In genomic region chr17:78387982-78388941, GRCh38 we compare ENCODE assay signal across 1 cellular context.
TF ChIP-seq lines count a peak whose summit lies in the region.

No MANE protein-coding gene starts in this region.

TF ChIP-seq in GM12878, 131 proteins besides CTCF, POLR2A, EP300 and RAD21 (continued from another document):
- TF ChIP-seq REST (IDR thresholded peaks at IDR 0.05; ENCODE audit: low read depth, low read length): no peak
- TF ChIP-seq NKRF (conservative IDR thresholded peaks at IDR 0.05): no peak
- no peak for TF ChIP-seq BCLAF1 (IDR thresholded peaks at IDR 0.05)
- TF ChIP-seq YBX1 (IDR thresholded peaks at IDR 0.05): no peak
- TF ChIP-seq BMI1 (IDR thresholded peaks at IDR 0.05; ENCODE audit: borderline replicate concordance): no peak
- no peak for TF ChIP-seq TCF3 (IDR thresholded peaks at IDR 0.05; ENCODE audit: borderline replicate concordance, insufficient read depth, low read depth, low read length)
- TF ChIP-seq CREB1 (IDR thresholded peaks at IDR 0.05; ENCODE audit: low read depth): peak; percentile 63
- peak; percentile 39; the same call in 1 of the 2 replicates for TF ChIP-seq IRF4 (IDR thresholded peaks at IDR 0.05; ENCODE audit: low read depth, low read length)
- TF ChIP-seq SRF (IDR thresholded peaks at IDR 0.05; ENCODE audit: low read depth in 2 of 2, low read length in 2 of 2): no peak
- TF ChIP-seq IKZF1 (conservative IDR thresholded peaks at IDR 0.05): peak; percentile 61
- TF ChIP-seq ZNF687 (IDR thresholded peaks at IDR 0.05): 0 out of 2 replicates have a peak, but pooled peaks have one; percentile 15
- TF ChIP-seq ZBED1 (IDR thresholded peaks at IDR 0.05; ENCODE audit: borderline replicate concordance): peak; percentile 64; the same call in 1 of the 2 replicates
- no peak for TF ChIP-seq EZH2 (IDR thresholded peaks at IDR 0.05; ENCODE audit: borderline replicate concordance, control insufficient read depth, low read depth, low read length)
- no peak for TF ChIP-seq SREBF2 (IDR thresholded peaks at IDR 0.05; ENCODE audit: low read length)
- no peak for TF ChIP-seq GABPA (IDR thresholded peaks at IDR 0.05; ENCODE audit: low read depth)
- TF ChIP-seq ZBTB33 (IDR thresholded peaks at IDR 0.05): no peak
- no peak for TF ChIP-seq TCF12 (IDR thresholded peaks at IDR 0.05; ENCODE audit: low read depth, low read length)
- no peak for TF ChIP-seq SIX5 (IDR thresholded peaks at IDR 0.05; ENCODE audit: low read depth, low read length, severe bottlenecking)
- TF ChIP-seq CBFB (IDR thresholded peaks at IDR 0.05; ENCODE audit: low read depth): no peak
- TF ChIP-seq CBX5 (IDR thresholded peaks at IDR 0.05; ENCODE audit: low read depth): no peak
- TF ChIP-seq PBX3 (IDR thresholded peaks at IDR 0.05; ENCODE audit: insufficient replicate concordance, low read depth, low read length): no peak
- no peak for TF ChIP-seq SMARCA5 (IDR thresholded peaks at IDR 0.05)
- TF ChIP-seq KDM1A (IDR thresholded peaks at IDR 0.05; ENCODE audit: borderline replicate concordance): no peak
- no peak for TF ChIP-seq EGR1 (IDR thresholded peaks at IDR 0.05; ENCODE audit: borderline replicate concordance in 1 of 2, low read depth in 2 of 2, low read length in 2 of 2)
- TF ChIP-seq PML (IDR thresholded peaks at IDR 0.05; ENCODE audit: low read length): no peak
- no peak for TF ChIP-seq IRF5 (IDR thresholded peaks at IDR 0.05; ENCODE audit: borderline replicate concordance)
- TF ChIP-seq E2F4 (IDR thresholded peaks at IDR 0.05; ENCODE audit: low read depth, low read length): no peak
- TF ChIP-seq NR2C1 (IDR thresholded peaks at IDR 0.05): no peak
- TF ChIP-seq JUNB (IDR thresholded peaks at IDR 0.05): 0 out of 2 replicates have a peak, but pooled peaks have one; percentile 14
- TF ChIP-seq HDGF (IDR thresholded peaks at IDR 0.05): no peak
- no peak for TF ChIP-seq ZSCAN29 (IDR thresholded peaks at IDR 0.05)
- no peak for TF ChIP-seq MYC (IDR thresholded peaks at IDR 0.05; ENCODE audit: insufficient read depth, insufficient read length, insufficient replicate concordance, low read length, severe bottlenecking)
- no peak for TF ChIP-seq RAD51 (IDR thresholded peaks at IDR 0.05)
- TF ChIP-seq HSF1 (IDR thresholded peaks at IDR 0.05; ENCODE audit: low read depth, low read length): no peak
- TF ChIP-seq NR2F1 (conservative IDR thresholded peaks at IDR 0.05): peak; percentile 88
- no peak for TF ChIP-seq TARDBP (IDR thresholded peaks at IDR 0.05; ENCODE audit: borderline replicate concordance)
- TF ChIP-seq ZNF24 (IDR thresholded peaks at IDR 0.05): no peak
- no peak for TF ChIP-seq KLF5 (IDR thresholded peaks at IDR 0.05; ENCODE audit: partially characterized antibody)
- no peak for TF ChIP-seq CHD4 (IDR thresholded peaks at IDR 0.05)
- TF ChIP-seq RB1 (IDR thresholded peaks at IDR 0.05; ENCODE audit: borderline replicate concordance): no peak
- TF ChIP-seq SMAD5 (IDR thresholded peaks at IDR 0.05; ENCODE audit: low read depth): no peak
- 0 out of 2 replicates have a peak, but pooled peaks have one; percentile 29 for TF ChIP-seq MTA3 (IDR thresholded peaks at IDR 0.05; ENCODE audit: borderline replicate concordance, low read length)
- TF ChIP-seq NRF1 (conservative IDR thresholded peaks at IDR 0.05; ENCODE audit: low read depth, low read length): no peak
- TF ChIP-seq RCOR1 (conservative IDR thresholded peaks at IDR 0.05; ENCODE audit: low read depth, low read length): no peak
